Comparison of ENCODE assay signal across 1 cellular context in the genomic region with DNA sequence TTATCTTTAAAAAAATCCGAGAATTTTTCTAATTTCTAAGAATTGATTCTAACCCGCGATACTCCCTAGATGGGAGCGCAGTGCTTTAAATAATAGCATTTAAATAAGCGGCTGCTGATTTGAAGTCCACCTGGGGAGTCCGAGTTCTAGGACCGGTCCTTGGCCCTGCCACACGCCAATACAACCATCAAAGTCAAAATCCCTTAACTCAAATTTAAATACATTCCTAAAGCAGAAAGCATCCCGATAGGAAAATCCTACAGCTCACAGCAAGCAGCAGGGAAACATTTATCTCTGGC.
TF ChIP-seq lines count a peak whose summit lies in the region.

No MANE protein-coding gene starts in this region.

TF ChIP-seq in GM23338, 12 proteins besides CTCF, POLR2A, EP300 and RAD21 (continued from another document):
- TF ChIP-seq, protein P1, sequence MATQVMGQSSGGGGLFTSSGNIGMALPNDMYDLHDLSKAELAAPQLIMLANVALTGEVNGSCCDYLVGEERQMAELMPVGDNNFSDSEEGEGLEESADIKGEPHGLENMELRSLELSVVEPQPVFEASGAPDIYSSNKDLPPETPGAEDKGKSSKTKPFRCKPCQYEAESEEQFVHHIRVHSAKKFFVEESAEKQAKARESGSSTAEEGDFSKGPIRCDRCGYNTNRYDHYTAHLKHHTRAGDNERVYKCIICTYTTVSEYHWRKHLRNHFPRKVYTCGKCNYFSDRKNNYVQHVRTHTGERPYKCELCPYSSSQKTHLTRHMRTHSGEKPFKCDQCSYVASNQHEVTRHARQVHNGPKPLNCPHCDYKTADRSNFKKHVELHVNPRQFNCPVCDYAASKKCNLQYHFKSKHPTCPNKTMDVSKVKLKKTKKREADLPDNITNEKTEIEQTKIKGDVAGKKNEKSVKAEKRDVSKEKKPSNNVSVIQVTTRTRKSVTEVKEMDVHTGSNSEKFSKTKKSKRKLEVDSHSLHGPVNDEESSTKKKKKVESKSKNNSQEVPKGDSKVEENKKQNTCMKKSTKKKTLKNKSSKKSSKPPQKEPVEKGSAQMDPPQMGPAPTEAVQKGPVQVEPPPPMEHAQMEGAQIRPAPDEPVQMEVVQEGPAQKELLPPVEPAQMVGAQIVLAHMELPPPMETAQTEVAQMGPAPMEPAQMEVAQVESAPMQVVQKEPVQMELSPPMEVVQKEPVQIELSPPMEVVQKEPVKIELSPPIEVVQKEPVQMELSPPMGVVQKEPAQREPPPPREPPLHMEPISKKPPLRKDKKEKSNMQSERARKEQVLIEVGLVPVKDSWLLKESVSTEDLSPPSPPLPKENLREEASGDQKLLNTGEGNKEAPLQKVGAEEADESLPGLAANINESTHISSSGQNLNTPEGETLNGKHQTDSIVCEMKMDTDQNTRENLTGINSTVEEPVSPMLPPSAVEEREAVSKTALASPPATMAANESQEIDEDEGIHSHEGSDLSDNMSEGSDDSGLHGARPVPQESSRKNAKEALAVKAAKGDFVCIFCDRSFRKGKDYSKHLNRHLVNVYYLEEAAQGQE (IDR thresholded peaks at IDR 0.05; ENCODE audit: unreplicated experiment) = no peak
- TF ChIP-seq ZNF331 (CRISPR knock-in tag; IDR thresholded peaks at IDR 0.05; ENCODE audit: low read depth) = no peak
